In genomic region chr5:67677422-67677970, GRCh38 we compare ENCODE assay signal across 22 cellular contexts.
DNase-seq lines count a peak whose midpoint lies in the region; ATAC-seq and TF ChIP-seq lines count a peak whose summit lies in the region.
"Had no signal": no experiment of that assay in that cellular context is flagged by ENCODE, and none has a peak within 500 bp of the region (broad histone marks: within the 10 kb centered on the region; RNA-seq: fewer than 3 reads in every experiment).

No MANE protein-coding gene starts in this region.

- no peak overlapping the region for H2AFZ ChIP-seq in DND-41 (ENCODE audit: low read depth, low read length)

- no peaks in the 10 kb centered on the region for H3K36me3 ChIP-seq in DND-41 (ENCODE audit: insufficient read depth, low read length)
- H3K36me3 ChIP-seq in adipocyte (ENCODE audit: control insufficient read depth, insufficient read depth, low read length, severe bottlenecking) = no peaks in the 10 kb centered on the region
- no peaks in the 10 kb centered on the region for H3K36me3 ChIP-seq in body of pancreas (replicated peaks in 1 of 2; ENCODE audit: insufficient read depth in 1 of 2, low read depth in 2 of 2)
- H3K36me3 ChIP-seq: cardiac muscle cell, stomach, transverse colon had no signal

- H3K27ac ChIP-seq in DND-41 (ENCODE audit: low read length) = no peak overlapping the region
- no peak overlapping the region for H3K27ac ChIP-seq in body of pancreas
- H3K27ac ChIP-seq: cardiac muscle cell, stomach, transverse colon had no signal

- intact Hi-C loops in body of pancreas (cut with DNase I) = no loop called here

- no peak for DNase-seq in DND-41
- peak; percentile 7 for DNase-seq in LHCN-M2 (ENCODE audit: low read depth)
- DNase-seq in adipocyte (ENCODE audit: low read depth) = peak; percentile 27
- peak; percentile 12 for DNase-seq in myocyte (ENCODE audit: low read depth)
- no peak for DNase-seq in body of pancreas
- DNase-seq: activated CD4-positive, CD25-positive, alpha-beta regulatory T cell; activated CD8-positive, alpha-beta memory T cell treated with anti-CD3 and anti-CD28 coated beads for 24 hours; activated naive CD4-positive, alpha-beta T cell; activated T-cell treated with anti-CD3 and anti-CD28 coated beads, Interleukin-2, amount 50 U/mL, for 24 hours; amniotic stem cell; CD4-positive, alpha-beta T cell; GF-D8; hippocampal formation; NCI-H146; NCI-H446 treated with DMSO at 0.1 percent for 48 hours; nucleus accumbens; stomach; transverse colon had no signal

- TF ChIP-seq POLR2A in body of pancreas (IDR thresholded peaks at IDR 0.05) = no peak

- H3K4me1 ChIP-seq in DND-41 (ENCODE audit: insufficient read depth, low read length) (no peaks in the 10 kb centered on the region), adipocyte (ENCODE audit: control insufficient read depth, insufficient read depth, low read length) (peaks cover 16% of the 10 kb centered on the region), body of pancreas (no peaks in the 10 kb centered on the region)
- H3K4me1 ChIP-seq: transverse colon had no signal

- H3K4me2 ChIP-seq in DND-41 (ENCODE audit: insufficient read depth, low read length) = no peak overlapping the region

- WGBS in body of pancreas, 2 donors = 46 to 65% methylated on average over 1 to 2 of the region's 2 CpGs

- H4K20me1 ChIP-seq in DND-41 (ENCODE audit: insufficient read depth, low read length) = no peaks in the 10 kb centered on the region

- H3K9ac ChIP-seq in DND-41 (ENCODE audit: low read depth, low read length) (no peak overlapping the region), adipocyte (ENCODE audit: low read length) (no peak overlapping the region)

- ATAC-seq in DND-41 (ENCODE audit: insufficient read depth, low read depth) (peak; percentile 55; the same call in 2 of the 3 replicates), HG03342 (IDR thresholded peaks at IDR 0.05; ENCODE audit: unreplicated experiment) (no peak), body of pancreas (no peak), GM21723 (IDR thresholded peaks at IDR 0.05; ENCODE audit: unreplicated experiment) (no peak)

- no peaks in the 10 kb centered on the region for H3K27me3 ChIP-seq in DND-41 (ENCODE audit: insufficient read depth, low read length, poor library complexity)
- no peaks in the 10 kb centered on the region for H3K27me3 ChIP-seq in adipocyte (replicated peaks; ENCODE audit: control insufficient read depth, insufficient read depth, low read length)
- H3K27me3 ChIP-seq in body of pancreas = no peaks in the 10 kb centered on the region
- H3K27me3 ChIP-seq: cardiac muscle cell, stomach, transverse colon had no signal

- TF ChIP-seq CTCF in DND-41 (IDR thresholded peaks at IDR 0.05; ENCODE audit: borderline replicate concordance, extremely low read depth, low read length, poor library complexity, severe bottlenecking) (no peak), body of pancreas (IDR thresholded peaks at IDR 0.05) (no peak)

- H3K9me3 ChIP-seq in DND-41 (ENCODE audit: insufficient read depth, low read length, severe bottlenecking) (no peaks in the 10 kb centered on the region), adipocyte (ENCODE audit: control insufficient read depth, low read length) (no peaks in the 10 kb centered on the region), body of pancreas (no peaks in the 10 kb centered on the region)
- H3K9me3 ChIP-seq: stomach, transverse colon had no signal

- H3K79me2 ChIP-seq in DND-41 (ENCODE audit: insufficient read depth, low read length) = no peaks in the 10 kb centered on the region

- no peak overlapping the region for H3K4me3 ChIP-seq in DND-41 (ENCODE audit: low read depth in 1 of 2, low read length in 2 of 2)
- no peak overlapping the region for H3K4me3 ChIP-seq in adipocyte (ENCODE audit: low read length)
- H3K4me3 ChIP-seq in body of pancreas = no peak overlapping the region
- H3K4me3 ChIP-seq: cardiac muscle cell, lung, stomach, transverse colon had no signal

Comparison
In these comparisons a context has a peak if more than half of its experiments do, and no peak if none do; other contexts are left out.
1. DNase-seq: peak in LHCN-M2 (single experiment), adipocyte (single experiment) and myocyte (single experiment); none in DND-41 (single experiment) and body of pancreas (0 of 4).